Comparison of ENCODE assay signal across 14 cellular contexts in the genomic region with DNA sequence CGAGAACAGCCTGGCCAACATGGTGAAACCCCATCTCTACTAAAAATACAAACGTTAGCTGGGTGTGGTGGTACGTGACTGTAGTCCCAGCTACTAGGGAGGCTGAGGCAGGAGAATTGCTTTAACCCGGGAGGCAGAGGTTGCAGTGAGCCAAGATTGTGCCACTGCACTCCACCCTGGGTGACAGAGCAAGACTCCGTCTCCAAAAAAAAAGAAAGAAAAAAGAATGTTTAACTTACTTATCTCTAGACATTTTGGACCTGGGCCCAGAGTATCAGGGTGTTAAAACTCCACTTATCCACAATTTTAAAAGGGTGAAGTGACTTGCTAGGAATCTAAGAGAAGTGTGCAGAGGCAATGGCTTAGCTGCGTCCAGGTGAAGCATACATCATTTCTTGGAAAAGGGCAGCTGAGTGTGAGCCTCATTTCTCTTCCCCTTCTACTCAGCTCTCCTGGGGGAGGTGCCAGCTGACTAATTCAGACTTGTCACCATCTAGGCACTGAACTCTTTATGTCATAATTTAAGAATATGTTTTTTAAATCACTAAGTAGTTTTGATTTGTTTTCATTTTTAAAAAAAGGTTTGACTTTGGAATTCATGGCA. TPM values are rescaled to one million over a fixed set of nuclear protein-coding genes. Genes with fewer than 3 reads are reported as not detected.
"Had no signal": no experiment of that assay in that cellular context is flagged by ENCODE, and none has a peak within 500 bp of the region (broad histone marks: within the 10 kb centered on the region; RNA-seq: fewer than 3 reads in every experiment).

No MANE protein-coding gene starts in this region.

RNA-seq across cellular contexts. Expression of a gene that starts 42.8 kb away (rescaled TPM):
- total RNA-seq: chondrocyte; endodermal cell; fibroblast of lung; kidney epithelial cell; liver; mesenteric fat pad; naive thymus-derived CD8-positive, alpha-beta T cell; progenitor cell of endocrine pancreas; right lobe of liver; smooth muscle cell; subcutaneous adipose tissue; tibial nerve; ureter had no signal
- polyA plus RNA-seq: fibroblast of lung; heart right ventricle; naive thymus-derived CD8-positive, alpha-beta T cell; smooth muscle cell had no signal
